In the genomic region with DNA sequence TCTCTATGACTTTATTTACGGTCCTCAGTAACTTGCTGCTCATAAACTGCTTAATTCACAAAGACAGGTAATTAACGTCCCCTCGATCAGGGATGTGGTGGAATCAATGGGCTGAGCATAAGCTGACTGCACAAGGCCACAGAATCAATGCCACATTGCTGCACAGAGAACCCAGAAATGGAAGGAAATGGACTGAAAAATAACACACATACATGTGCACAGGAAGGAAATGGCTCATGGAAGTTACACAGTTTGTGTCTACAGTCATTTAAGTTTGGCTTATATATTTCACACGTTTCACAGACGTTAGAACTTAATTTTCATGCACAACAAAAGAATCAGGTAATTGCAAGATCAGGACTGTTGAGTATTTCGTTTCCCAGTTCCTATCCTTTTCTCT, we compare ENCODE assay signal across 18 cellular contexts.
DNase-seq lines count a peak whose midpoint lies in the region; ATAC-seq and TF ChIP-seq lines count a peak whose summit lies in the region.
"Had no signal": no experiment of that assay in that cellular context is flagged by ENCODE, and none has a peak within 500 bp of the region (broad histone marks: within the 10 kb centered on the region; RNA-seq: fewer than 3 reads in every experiment).

No MANE protein-coding gene starts in this region.

- no peak overlapping the region for H3K4me2 ChIP-seq in Loucy (ENCODE audit: low read depth, low read length, poor library complexity, severe bottlenecking)
- H3K4me2 ChIP-seq: GM23338, KMS-11 had no signal

- H3F3A ChIP-seq in Loucy (ENCODE audit: low read depth), result no peaks in the 10 kb centered on the region

- H3K9me2 ChIP-seq in Loucy (replicated peaks; ENCODE audit: low read depth, low read length), result no peaks in the 10 kb centered on the region

- no peak overlapping the region for H3K9ac ChIP-seq in Loucy (ENCODE audit: low read depth, low read length, poor library complexity, severe bottlenecking)
- H3K9ac ChIP-seq: KMS-11 had no signal

- H3K27me3 ChIP-seq in Loucy (ENCODE audit: insufficient read depth, low read length, poor library complexity, severe bottlenecking), result no peaks in the 10 kb centered on the region

- POLR2A ChIA-PET in activated naive CD8-positive, alpha-beta T cell treated with anti-CD3 and anti-CD28 coated beads, Interleukin-2, amount 10 ng/mL, durations not matched to agents 7 days and 5 days (lab: Charles Lee), result interaction anchor here (0.6 to 1.7 kb wide), 3 partner anchors 29 to 114 kb away, joined by 3 to 6 read pairs (median 3); no protein-coding TSS in a partner anchor

- 0 out of 2 replicates have a peak overlapping the region, but pooled peaks have one; percentile 22 for H2AFZ ChIP-seq in Loucy (ENCODE audit: low read length)
- H2AFZ ChIP-seq: GM23338 had no signal

- no peak for DNase-seq in activated naive CD8-positive, alpha-beta T cell treated with anti-CD3 and anti-CD28 coated beads, Interleukin-2, amount 10 ng/mL, durations not matched to agents 7 days and 5 days
- DNase-seq in activated naive CD8-positive, alpha-beta T cell treated with anti-CD3 and anti-CD28 coated beads for 36 hours, result no peak
- DNase-seq in dermis microvascular lymphatic vessel endothelial cell (ENCODE audit: low read depth in 2 of 2) (peak; percentile 9 to 39), nephron progenitor cell (no peak), inferior parietal cortex (ENCODE audit: extremely low spot score) (no peak)
- no peak for DNase-seq in activated CD4-positive, alpha-beta T cell treated with anti-CD3 and anti-CD28 coated beads, Interleukin-2, amount 50 U/mL, for 48 hours
- DNase-seq in activated CD4-positive, CD25-positive, alpha-beta regulatory T cell treated with anti-CD3 and anti-CD28 coated beads, Interleukin-2, amount 50 U/mL, for 72 hours, result no peak
- DNase-seq: DND-41, HCEC 1CT, NCI-H1105, NCI-H2029 treated with DMSO at 0.1 percent for 48 hours, NCI-H2171 treated with DMSO at 0.1 percent for 48 hours, NCI-H524 treated with DMSO at 0.1 percent for 48 hours, PC-3, SHP77 had no signal

- H3K36me3 Mint-ChIP-seq in activated naive CD8-positive, alpha-beta T cell treated with anti-CD3 and anti-CD28 coated beads, Interleukin-2, amount 10 ng/mL, durations not matched to agents 7 days and 5 days, result no peaks in the 10 kb centered on the region
- H3K36me3 Mint-ChIP-seq in activated naive CD8-positive, alpha-beta T cell treated with anti-CD3 and anti-CD28 coated beads for 36 hours, result no peaks in the 10 kb centered on the region
- H3K36me3 Mint-ChIP-seq in nephron progenitor cell (ENCODE audit: low read depth), result no peaks in the 10 kb centered on the region

- H4K20me1 ChIP-seq in Loucy (ENCODE audit: insufficient read depth, low read length, poor library complexity, severe bottlenecking), result no peaks in the 10 kb centered on the region

- H3K4me1 ChIP-seq in Loucy (ENCODE audit: insufficient read depth, low read length, poor library complexity, severe bottlenecking), result peaks cover 6% of the 10 kb centered on the region

- peaks cover 3% of the 10 kb centered on the region for H3K27me3 Mint-ChIP-seq in activated naive CD8-positive, alpha-beta T cell treated with anti-CD3 and anti-CD28 coated beads, Interleukin-2, amount 10 ng/mL, durations not matched to agents 7 days and 5 days
- no peaks in the 10 kb centered on the region for H3K27me3 Mint-ChIP-seq in activated naive CD8-positive, alpha-beta T cell treated with anti-CD3 and anti-CD28 coated beads for 36 hours
- H3K27me3 Mint-ChIP-seq in nephron progenitor cell (ENCODE audit: low read depth, poor library complexity), result peaks cover 4% of the 10 kb centered on the region

- H3K4me3 Mint-ChIP-seq in activated naive CD8-positive, alpha-beta T cell treated with anti-CD3 and anti-CD28 coated beads, Interleukin-2, amount 10 ng/mL, durations not matched to agents 7 days and 5 days, result peak overlapping the region; percentile 47
- no peak overlapping the region for H3K4me3 Mint-ChIP-seq in activated naive CD8-positive, alpha-beta T cell treated with anti-CD3 and anti-CD28 coated beads for 36 hours
- H3K4me3 Mint-ChIP-seq in nephron progenitor cell, result no peak overlapping the region
- H3K4me3 Mint-ChIP-seq: GM23338 had no signal

- TF ChIP-seq CTCF in Loucy (conservative IDR thresholded peaks at IDR 0.05; ENCODE audit: low read length) (no peak), nephron progenitor cell (IDR thresholded peaks at IDR 0.05) (no peak)

- H3K79me2 ChIP-seq in Loucy (ENCODE audit: insufficient read depth, low read length), result no peaks in the 10 kb centered on the region

- H3K4me3 ChIP-seq in Loucy (ENCODE audit: low read length, poor library complexity, severe bottlenecking), result no peak overlapping the region
- H3K4me3 ChIP-seq: GM23338 had no signal

- peak; percentile 63 for ATAC-seq in activated naive CD8-positive, alpha-beta T cell treated with anti-CD3 and anti-CD28 coated beads, Interleukin-2, amount 10 ng/mL, durations not matched to agents 7 days and 5 days (ENCODE audit: low read depth)
- ATAC-seq: GM23338, PC-3 had no signal

- H3K36me3 ChIP-seq in Loucy (ENCODE audit: insufficient read depth, low read length), result no peaks in the 10 kb centered on the region

- peaks cover 7% of the 10 kb centered on the region for H3K4me1 Mint-ChIP-seq in activated naive CD8-positive, alpha-beta T cell treated with anti-CD3 and anti-CD28 coated beads, Interleukin-2, amount 10 ng/mL, durations not matched to agents 7 days and 5 days
- peaks cover 11% of the 10 kb centered on the region for H3K4me1 Mint-ChIP-seq in activated naive CD8-positive, alpha-beta T cell treated with anti-CD3 and anti-CD28 coated beads for 36 hours
- peaks cover 42% of the 10 kb centered on the region for H3K4me1 Mint-ChIP-seq in nephron progenitor cell

- no peaks in the 10 kb centered on the region for H3K9me3 ChIP-seq in Loucy (ENCODE audit: insufficient read depth, low read depth, low read length)

- H3K27ac Mint-ChIP-seq in activated naive CD8-positive, alpha-beta T cell treated with anti-CD3 and anti-CD28 coated beads, Interleukin-2, amount 10 ng/mL, durations not matched to agents 7 days and 5 days, result peak overlapping the region; percentile 79
- no peak overlapping the region for H3K27ac Mint-ChIP-seq in activated naive CD8-positive, alpha-beta T cell treated with anti-CD3 and anti-CD28 coated beads for 36 hours
- H3K27ac Mint-ChIP-seq in nephron progenitor cell, result peak overlapping the region; percentile 62

- peaks cover 3% of the 10 kb centered on the region for H3K9me3 Mint-ChIP-seq in activated naive CD8-positive, alpha-beta T cell treated with anti-CD3 and anti-CD28 coated beads, Interleukin-2, amount 10 ng/mL, durations not matched to agents 7 days and 5 days
- no peaks in the 10 kb centered on the region for H3K9me3 Mint-ChIP-seq in activated naive CD8-positive, alpha-beta T cell treated with anti-CD3 and anti-CD28 coated beads for 36 hours
- no peaks in the 10 kb centered on the region for H3K9me3 Mint-ChIP-seq in nephron progenitor cell
- H3K9me3 Mint-ChIP-seq: GM23338 had no signal

Comparison
In these comparisons a context has a peak if more than half of its experiments do, and no peak if none do; other contexts are left out.
1. DNase-seq: peak in dermis microvascular lymphatic vessel endothelial cell (2 of 2); none in activated naive CD8-positive, alpha-beta T cell treated with anti-CD3 and anti-CD28 coated beads, Interleukin-2, amount 10 ng/mL, durations not matched to agents 7 days and 5 days (single experiment), activated naive CD8-positive, alpha-beta T cell treated with anti-CD3 and anti-CD28 coated beads for 36 hours (single experiment), nephron progenitor cell (single experiment), activated CD4-positive, alpha-beta T cell treated with anti-CD3 and anti-CD28 coated beads, Interleukin-2, amount 50 U/mL, for 48 hours (0 of 2), inferior parietal cortex (single experiment) and activated CD4-positive, CD25-positive, alpha-beta regulatory T cell treated with anti-CD3 and anti-CD28 coated beads, Interleukin-2, amount 50 U/mL, for 72 hours (single experiment).